In the genomic region with DNA sequence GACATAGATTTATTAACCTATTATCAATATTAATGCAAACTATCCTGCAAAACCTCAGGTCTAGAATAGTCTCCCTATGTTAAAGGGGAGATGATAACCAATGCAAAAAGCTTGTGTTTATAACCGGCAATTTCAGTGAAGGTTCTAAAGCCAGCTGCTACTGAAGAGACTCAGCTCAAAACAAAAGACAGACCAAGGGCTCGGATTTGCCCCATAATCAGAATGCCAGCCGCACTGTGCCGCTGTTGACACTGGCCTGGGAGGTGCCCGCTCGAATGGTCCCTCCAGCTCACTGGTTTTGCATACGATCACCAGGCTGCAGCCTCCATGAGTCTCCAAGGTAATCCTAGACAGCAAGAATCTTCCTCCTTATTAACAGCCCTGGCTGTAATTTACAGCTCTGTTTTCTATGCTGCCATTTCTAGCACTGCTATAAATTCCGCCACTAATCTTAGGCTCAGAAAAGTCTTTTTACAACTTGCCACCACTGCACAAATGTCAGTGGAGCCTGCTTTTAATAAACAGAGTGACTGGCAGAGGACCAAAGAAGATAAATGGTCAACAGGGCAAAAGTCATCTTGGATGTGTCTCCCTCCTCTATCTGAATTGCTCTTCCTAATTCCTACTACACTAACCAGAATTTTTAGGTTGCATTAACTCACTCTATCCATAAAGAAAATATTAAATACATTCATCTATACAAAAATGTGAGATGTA, we compare ENCODE assay signal across 1 cellular context.
TF ChIP-seq lines count a peak whose summit lies in the region.

No MANE protein-coding gene starts in this region.

TF ChIP-seq in HepG2, 621 proteins besides CTCF, POLR2A, EP300 and RAD21 (continued from another document and continues in another):
- TF ChIP-seq TAF1 (CRISPR knock-in tag; IDR thresholded peaks at IDR 0.05) (no peak), KLF15 (CRISPR knock-in tag; IDR thresholded peaks at IDR 0.05; ENCODE audit: borderline replicate concordance) (no peak), HNF4G (IDR thresholded peaks at IDR 0.05; ENCODE audit: borderline replicate concordance, low read depth, low read length) (no peak), HNF4G (CRISPR knock-in tag; IDR thresholded peaks at IDR 0.05; ENCODE audit: borderline replicate concordance, low read depth) (peak; percentile 56; the same call in 1 of the 2 replicates), SMARCE1 (IDR thresholded peaks at IDR 0.05; ENCODE audit: borderline replicate concordance) (no peak), DDIT3 (CRISPR knock-in tag; IDR thresholded peaks at IDR 0.05) (no peak), DNMT1 (CRISPR knock-in tag; IDR thresholded peaks at IDR 0.05) (no peak), NPAS2 (CRISPR knock-in tag; IDR thresholded peaks at IDR 0.05; ENCODE audit: borderline replicate concordance) (no peak), ZNF335 (CRISPR knock-in tag; IDR thresholded peaks at IDR 0.05) (no peak), DMTF1 (CRISPR knock-in tag; IDR thresholded peaks at IDR 0.05) (no peak), ZNF383 (CRISPR knock-in tag; IDR thresholded peaks at IDR 0.05; ENCODE audit: borderline replicate concordance) (0 out of 2 replicates have a peak, but pooled peaks have one; percentile 68), ZNF691 (CRISPR knock-in tag; IDR thresholded peaks at IDR 0.05; ENCODE audit: borderline replicate concordance, low read depth) (no peak), SMAD1 (CRISPR knock-in tag; IDR thresholded peaks at IDR 0.05; ENCODE audit: borderline replicate concordance, low read depth) (no peak), ZNF329 (CRISPR knock-in tag; IDR thresholded peaks at IDR 0.05; ENCODE audit: low read depth) (no peak), KAT7 (CRISPR knock-in tag; IDR thresholded peaks at IDR 0.05; ENCODE audit: borderline replicate concordance) (0 out of 2 replicates have a peak, but pooled peaks have one; percentile 29), ZBTB38 (CRISPR knock-in tag; IDR thresholded peaks at IDR 0.05) (0 out of 2 replicates have a peak, but pooled peaks have one; percentile 39), ZNF674 (CRISPR knock-in tag; IDR thresholded peaks at IDR 0.05; ENCODE audit: low read depth) (no peak), NFE2L1 (CRISPR knock-in tag; IDR thresholded peaks at IDR 0.05; ENCODE audit: borderline replicate concordance) (no peak), LBX2 (CRISPR knock-in tag; IDR thresholded peaks at IDR 0.05; ENCODE audit: borderline replicate concordance) (no peak), E2F5 (CRISPR knock-in tag; conservative IDR thresholded peaks at IDR 0.05) (no peak), ZNF160 (CRISPR knock-in tag; IDR thresholded peaks at IDR 0.05) (no peak), ZNF280D (CRISPR knock-in tag; IDR thresholded peaks at IDR 0.05) (peak; percentile 73; the same call in 1 of the 2 replicates), ZNF543 (CRISPR knock-in tag; IDR thresholded peaks at IDR 0.05) (0 out of 2 replicates have a peak, but pooled peaks have one; percentile 28), ARNT (IDR thresholded peaks at IDR 0.05) (no peak), ZNF10 (CRISPR knock-in tag; IDR thresholded peaks at IDR 0.05; ENCODE audit: borderline replicate concordance, low read depth) (no peak), IRF2 (CRISPR knock-in tag; IDR thresholded peaks at IDR 0.05) (no peak), ZBTB1 (CRISPR knock-in tag; IDR thresholded peaks at IDR 0.05; ENCODE audit: borderline replicate concordance) (no peak), NFE2 (CRISPR knock-in tag; IDR thresholded peaks at IDR 0.05) (no peak), NR2F6 (IDR thresholded peaks at IDR 0.05) (peak; percentile 34; the same call in 1 of the 2 replicates), NR2F6 (CRISPR knock-in tag; IDR thresholded peaks at IDR 0.05) (no peak), MAF1 (CRISPR knock-in tag; IDR thresholded peaks at IDR 0.05; ENCODE audit: borderline replicate concordance) (no peak)
- TF ChIP-seq, protein P1, sequence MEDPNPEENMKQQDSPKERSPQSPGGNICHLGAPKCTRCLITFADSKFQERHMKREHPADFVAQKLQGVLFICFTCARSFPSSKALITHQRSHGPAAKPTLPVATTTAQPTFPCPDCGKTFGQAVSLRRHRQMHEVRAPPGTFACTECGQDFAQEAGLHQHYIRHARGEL (CRISPR knock-in tag; IDR thresholded peaks at IDR 0.05): no peak
- TF ChIP-seq, protein P2, sequence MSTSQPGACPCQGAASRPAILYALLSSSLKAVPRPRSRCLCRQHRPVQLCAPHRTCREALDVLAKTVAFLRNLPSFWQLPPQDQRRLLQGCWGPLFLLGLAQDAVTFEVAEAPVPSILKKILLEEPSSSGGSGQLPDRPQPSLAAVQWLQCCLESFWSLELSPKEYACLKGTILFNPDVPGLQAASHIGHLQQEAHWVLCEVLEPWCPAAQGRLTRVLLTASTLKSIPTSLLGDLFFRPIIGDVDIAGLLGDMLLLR (CRISPR knock-in tag; IDR thresholded peaks at IDR 0.05): no peak
- TF ChIP-seq, protein P3, sequence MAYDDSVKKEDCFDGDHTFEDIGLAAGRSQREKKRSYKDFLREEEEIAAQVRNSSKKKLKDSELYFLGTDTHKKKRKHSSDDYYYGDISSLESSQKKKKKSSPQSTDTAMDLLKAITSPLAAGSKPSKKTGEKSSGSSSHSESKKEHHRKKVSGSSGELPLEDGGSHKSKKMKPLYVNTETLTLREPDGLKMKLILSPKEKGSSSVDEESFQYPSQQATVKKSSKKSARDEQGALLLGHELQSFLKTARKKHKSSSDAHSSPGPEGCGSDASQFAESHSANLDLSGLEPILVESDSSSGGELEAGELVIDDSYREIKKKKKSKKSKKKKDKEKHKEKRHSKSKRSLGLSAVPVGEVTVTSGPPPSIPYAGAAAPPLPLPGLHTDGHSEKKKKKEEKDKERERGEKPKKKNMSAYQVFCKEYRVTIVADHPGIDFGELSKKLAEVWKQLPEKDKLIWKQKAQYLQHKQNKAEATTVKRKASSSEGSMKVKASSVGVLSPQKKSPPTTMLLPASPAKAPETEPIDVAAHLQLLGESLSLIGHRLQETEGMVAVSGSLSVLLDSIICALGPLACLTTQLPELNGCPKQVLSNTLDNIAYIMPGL (CRISPR knock-in tag; IDR thresholded peaks at IDR 0.05; ENCODE audit: borderline replicate concordance in 1 of 2, low read depth in 1 of 2): 0 out of 4 replicates have a peak, but pooled peaks of 1 of the 2 experiments have one; percentile 32
- TF ChIP-seq, protein P4, sequence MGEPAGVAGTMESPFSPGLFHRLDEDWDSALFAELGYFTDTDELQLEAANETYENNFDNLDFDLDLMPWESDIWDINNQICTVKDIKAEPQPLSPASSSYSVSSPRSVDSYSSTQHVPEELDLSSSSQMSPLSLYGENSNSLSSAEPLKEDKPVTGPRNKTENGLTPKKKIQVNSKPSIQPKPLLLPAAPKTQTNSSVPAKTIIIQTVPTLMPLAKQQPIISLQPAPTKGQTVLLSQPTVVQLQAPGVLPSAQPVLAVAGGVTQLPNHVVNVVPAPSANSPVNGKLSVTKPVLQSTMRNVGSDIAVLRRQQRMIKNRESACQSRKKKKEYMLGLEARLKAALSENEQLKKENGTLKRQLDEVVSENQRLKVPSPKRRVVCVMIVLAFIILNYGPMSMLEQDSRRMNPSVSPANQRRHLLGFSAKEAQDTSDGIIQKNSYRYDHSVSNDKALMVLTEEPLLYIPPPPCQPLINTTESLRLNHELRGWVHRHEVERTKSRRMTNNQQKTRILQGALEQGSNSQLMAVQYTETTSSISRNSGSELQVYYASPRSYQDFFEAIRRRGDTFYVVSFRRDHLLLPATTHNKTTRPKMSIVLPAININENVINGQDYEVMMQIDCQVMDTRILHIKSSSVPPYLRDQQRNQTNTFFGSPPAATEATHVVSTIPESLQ (CRISPR knock-in tag; conservative IDR thresholded peaks at IDR 0.05): no peak
- TF ChIP-seq, protein P5, sequence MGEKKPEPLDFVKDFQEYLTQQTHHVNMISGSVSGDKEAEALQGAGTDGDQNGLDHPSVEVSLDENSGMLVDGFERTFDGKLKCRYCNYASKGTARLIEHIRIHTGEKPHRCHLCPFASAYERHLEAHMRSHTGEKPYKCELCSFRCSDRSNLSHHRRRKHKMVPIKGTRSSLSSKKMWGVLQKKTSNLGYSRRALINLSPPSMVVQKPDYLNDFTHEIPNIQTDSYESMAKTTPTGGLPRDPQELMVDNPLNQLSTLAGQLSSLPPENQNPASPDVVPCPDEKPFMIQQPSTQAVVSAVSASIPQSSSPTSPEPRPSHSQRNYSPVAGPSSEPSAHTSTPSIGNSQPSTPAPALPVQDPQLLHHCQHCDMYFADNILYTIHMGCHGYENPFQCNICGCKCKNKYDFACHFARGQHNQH (CRISPR knock-in tag; IDR thresholded peaks at IDR 0.05): no peak
- TF ChIP-seq, protein P6, sequence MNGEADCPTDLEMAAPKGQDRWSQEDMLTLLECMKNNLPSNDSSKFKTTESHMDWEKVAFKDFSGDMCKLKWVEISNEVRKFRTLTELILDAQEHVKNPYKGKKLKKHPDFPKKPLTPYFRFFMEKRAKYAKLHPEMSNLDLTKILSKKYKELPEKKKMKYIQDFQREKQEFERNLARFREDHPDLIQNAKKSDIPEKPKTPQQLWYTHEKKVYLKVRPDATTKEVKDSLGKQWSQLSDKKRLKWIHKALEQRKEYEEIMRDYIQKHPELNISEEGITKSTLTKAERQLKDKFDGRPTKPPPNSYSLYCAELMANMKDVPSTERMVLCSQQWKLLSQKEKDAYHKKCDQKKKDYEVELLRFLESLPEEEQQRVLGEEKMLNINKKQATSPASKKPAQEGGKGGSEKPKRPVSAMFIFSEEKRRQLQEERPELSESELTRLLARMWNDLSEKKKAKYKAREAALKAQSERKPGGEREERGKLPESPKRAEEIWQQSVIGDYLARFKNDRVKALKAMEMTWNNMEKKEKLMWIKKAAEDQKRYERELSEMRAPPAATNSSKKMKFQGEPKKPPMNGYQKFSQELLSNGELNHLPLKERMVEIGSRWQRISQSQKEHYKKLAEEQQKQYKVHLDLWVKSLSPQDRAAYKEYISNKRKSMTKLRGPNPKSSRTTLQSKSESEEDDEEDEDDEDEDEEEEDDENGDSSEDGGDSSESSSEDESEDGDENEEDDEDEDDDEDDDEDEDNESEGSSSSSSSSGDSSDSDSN (CRISPR knock-in tag; IDR thresholded peaks at IDR 0.05): 0 out of 2 replicates have a peak, but pooled peaks have one; percentile 6
- TF ChIP-seq, protein P7, sequence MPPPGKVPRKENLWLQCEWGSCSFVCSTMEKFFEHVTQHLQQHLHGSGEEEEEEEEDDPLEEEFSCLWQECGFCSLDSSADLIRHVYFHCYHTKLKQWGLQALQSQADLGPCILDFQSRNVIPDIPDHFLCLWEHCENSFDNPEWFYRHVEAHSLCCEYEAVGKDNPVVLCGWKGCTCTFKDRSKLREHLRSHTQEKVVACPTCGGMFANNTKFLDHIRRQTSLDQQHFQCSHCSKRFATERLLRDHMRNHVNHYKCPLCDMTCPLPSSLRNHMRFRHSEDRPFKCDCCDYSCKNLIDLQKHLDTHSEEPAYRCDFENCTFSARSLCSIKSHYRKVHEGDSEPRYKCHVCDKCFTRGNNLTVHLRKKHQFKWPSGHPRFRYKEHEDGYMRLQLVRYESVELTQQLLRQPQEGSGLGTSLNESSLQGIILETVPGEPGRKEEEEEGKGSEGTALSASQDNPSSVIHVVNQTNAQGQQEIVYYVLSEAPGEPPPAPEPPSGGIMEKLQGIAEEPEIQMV (CRISPR knock-in tag; IDR thresholded peaks at IDR 0.05; ENCODE audit: low read depth): 0 out of 2 replicates have a peak, but pooled peaks have one; percentile 22
